18 cellular contexts compared by ENCODE assay signal in the genomic region with DNA sequence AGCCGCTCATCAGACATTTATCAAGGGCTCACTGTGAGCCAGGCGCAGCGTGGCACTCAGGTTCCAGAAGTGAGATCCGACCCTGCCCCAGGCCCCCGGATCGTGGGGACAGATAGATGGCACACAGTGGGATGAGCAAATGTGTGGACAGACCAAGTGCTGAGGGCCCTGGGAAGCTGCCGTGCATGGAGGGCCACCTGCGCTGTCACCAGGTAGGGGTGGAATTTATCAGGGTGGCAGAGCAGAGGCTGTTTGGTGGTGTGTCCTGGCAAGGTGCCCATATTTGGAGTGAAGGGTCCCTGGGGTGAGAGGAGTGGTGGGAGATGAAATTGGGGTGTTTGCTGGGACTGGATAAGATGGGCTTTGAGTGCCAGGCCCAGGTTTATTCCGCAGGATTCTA.
DNase-seq lines count a peak whose midpoint lies in the region; ATAC-seq, FAIRE-seq and TF ChIP-seq lines count a peak whose summit lies in the region.
"Had no signal": no experiment of that assay in that cellular context is flagged by ENCODE, and none has a peak within 500 bp of the region (broad histone marks: within the 10 kb centered on the region; RNA-seq: fewer than 3 reads in every experiment).

No MANE protein-coding gene starts in this region.

- no peaks in the 10 kb centered on the region for H3K9me3 ChIP-seq in upper lobe of right lung

- no peak for FAIRE-seq in GM12892 (lab: Jason Lieb, UNC)

- no peak for ATAC-seq in left cardiac atrium
- ATAC-seq in upper lobe of right lung, result no peak
- ATAC-seq in GM18858 (IDR thresholded peaks at IDR 0.05; ENCODE audit: unreplicated experiment), result no peak
- ATAC-seq: HCT116 had no signal

- intact Hi-C loops in cardiac septum (cut with DNase I) (no loop called here), left cardiac atrium (cut with DNase I) (no loop called here), upper lobe of right lung (cut with DNase I) (no loop called here)

- no peaks in the 10 kb centered on the region for H3K36me3 ChIP-seq in upper lobe of right lung

- no peak for TF ChIP-seq POLR2A in GM12892 (IDR thresholded peaks at IDR 0.05; ENCODE audit: low read depth, low read length)

- H3K27ac ChIP-seq in upper lobe of right lung, result no peak overlapping the region
- H3K27ac ChIP-seq: PC-9 had no signal

- no peak for TF ChIP-seq CTCF in upper lobe of right lung (IDR thresholded peaks at IDR 0.05)

- no peaks in the 10 kb centered on the region for H3K27me3 ChIP-seq in upper lobe of right lung

- no peak overlapping the region for H3K4me3 ChIP-seq in upper lobe of right lung
- H3K4me3 ChIP-seq: PC-9 had no signal

- H3K4me1 ChIP-seq in upper lobe of right lung, result no peaks in the 10 kb centered on the region

- DNase-seq in cardiac septum (ENCODE audit: low spot score) (peak; percentile 69), left cardiac atrium (no peak), ecto neural progenitor cell (ENCODE audit: low spot score) (peak; percentile 29), mucosa of gallbladder (ENCODE audit: low spot score) (peak; percentile 5), upper lobe of right lung (peak; percentile 39), GM12892 (ENCODE audit: insufficient read length) (no peak), NCI-H446 (lab: John Stamatoyannopoulos, UW) (no peak)
- DNase-seq: C1 segment of cervical spinal cord, COR-L47, DMS53, KG1, NCI-H1436 treated with DMSO at 0.1 percent for 48 hours, NCI-H2029 treated with DMSO at 0.1 percent for 48 hours, NCI-H2171 treated with DMSO at 0.1 percent for 48 hours, NCI-H774, PC-9 had no signal

Comparison
In these comparisons a context has a peak if more than half of its experiments do, and no peak if none do; other contexts are left out.
1. DNase-seq: peak in cardiac septum (single experiment), ecto neural progenitor cell (single experiment), mucosa of gallbladder (single experiment) and upper lobe of right lung (single experiment); none in left cardiac atrium (single experiment), GM12892 (single experiment) and NCI-H446 (0 of 2).